Comparison of ENCODE assay signal across 1 cellular context in the genomic region with DNA sequence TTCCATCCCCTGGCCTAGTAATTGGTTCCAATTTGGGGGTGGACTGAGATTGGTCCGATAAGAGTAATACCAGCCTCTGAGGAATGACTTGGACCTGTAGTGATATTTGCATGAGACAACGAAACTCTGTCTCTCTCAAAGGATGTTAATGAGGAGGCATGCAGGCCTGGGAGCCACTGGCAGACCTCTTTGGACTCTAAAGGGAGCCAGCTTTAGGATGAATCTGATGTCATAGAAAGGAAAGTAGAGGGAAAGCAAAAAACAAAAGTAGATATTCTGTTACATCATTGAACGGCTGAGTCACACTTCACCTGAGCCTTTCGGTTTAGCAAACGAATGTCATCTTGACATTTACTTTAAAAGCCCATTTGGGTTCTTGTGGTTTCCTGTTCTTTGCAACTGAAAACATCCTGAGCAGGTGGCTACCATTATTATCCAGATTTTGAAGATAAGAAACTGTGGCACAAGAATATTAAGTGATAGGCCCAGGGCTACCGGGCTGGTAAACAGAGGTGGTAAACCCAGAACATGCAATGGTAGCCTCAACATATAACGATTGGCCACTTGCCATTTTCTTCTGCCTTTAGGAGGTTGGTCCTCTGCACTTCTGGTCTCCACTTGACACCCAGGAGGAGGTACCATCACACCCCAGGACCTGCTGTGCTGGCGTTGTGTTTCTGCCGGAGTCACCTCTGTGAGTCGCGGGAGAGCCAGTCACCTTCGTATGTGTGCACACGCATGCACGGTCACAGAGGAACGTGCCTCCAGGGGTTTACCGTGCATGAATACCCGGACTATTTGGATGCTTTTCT.
A peak's percentile ranks its signal among the peaks of the same experiment; 100 is the strongest.
TF ChIP-seq lines count a peak whose summit lies in the region.

No MANE protein-coding gene starts in this region.

TF ChIP-seq in GM12878, 131 proteins besides CTCF, POLR2A, EP300 and RAD21 (continued from another document):
- TF ChIP-seq, protein P1, sequence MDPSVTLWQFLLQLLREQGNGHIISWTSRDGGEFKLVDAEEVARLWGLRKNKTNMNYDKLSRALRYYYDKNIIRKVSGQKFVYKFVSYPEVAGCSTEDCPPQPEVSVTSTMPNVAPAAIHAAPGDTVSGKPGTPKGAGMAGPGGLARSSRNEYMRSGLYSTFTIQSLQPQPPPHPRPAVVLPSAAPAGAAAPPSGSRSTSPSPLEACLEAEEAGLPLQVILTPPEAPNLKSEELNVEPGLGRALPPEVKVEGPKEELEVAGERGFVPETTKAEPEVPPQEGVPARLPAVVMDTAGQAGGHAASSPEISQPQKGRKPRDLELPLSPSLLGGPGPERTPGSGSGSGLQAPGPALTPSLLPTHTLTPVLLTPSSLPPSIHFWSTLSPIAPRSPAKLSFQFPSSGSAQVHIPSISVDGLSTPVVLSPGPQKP (IDR thresholded peaks at IDR 0.05; ENCODE audit: low read depth, low read length): no peak
- no peak for TF ChIP-seq STAT1 (conservative IDR thresholded peaks at IDR 0.05)
- TF ChIP-seq, protein P2, sequence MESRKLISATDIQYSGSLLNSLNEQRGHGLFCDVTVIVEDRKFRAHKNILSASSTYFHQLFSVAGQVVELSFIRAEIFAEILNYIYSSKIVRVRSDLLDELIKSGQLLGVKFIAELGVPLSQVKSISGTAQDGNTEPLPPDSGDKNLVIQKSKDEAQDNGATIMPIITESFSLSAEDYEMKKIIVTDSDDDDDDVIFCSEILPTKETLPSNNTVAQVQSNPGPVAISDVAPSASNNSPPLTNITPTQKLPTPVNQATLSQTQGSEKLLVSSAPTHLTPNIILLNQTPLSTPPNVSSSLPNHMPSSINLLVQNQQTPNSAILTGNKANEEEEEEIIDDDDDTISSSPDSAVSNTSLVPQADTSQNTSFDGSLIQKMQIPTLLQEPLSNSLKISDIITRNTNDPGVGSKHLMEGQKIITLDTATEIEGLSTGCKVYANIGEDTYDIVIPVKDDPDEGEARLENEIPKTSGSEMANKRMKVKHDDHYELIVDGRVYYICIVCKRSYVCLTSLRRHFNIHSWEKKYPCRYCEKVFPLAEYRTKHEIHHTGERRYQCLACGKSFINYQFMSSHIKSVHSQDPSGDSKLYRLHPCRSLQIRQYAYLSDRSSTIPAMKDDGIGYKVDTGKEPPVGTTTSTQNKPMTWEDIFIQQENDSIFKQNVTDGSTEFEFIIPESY (IDR thresholded peaks at IDR 0.05): no peak
- no peak for TF ChIP-seq KDM1A (IDR thresholded peaks at IDR 0.05; ENCODE audit: borderline replicate concordance)
- TF ChIP-seq, protein P3, sequence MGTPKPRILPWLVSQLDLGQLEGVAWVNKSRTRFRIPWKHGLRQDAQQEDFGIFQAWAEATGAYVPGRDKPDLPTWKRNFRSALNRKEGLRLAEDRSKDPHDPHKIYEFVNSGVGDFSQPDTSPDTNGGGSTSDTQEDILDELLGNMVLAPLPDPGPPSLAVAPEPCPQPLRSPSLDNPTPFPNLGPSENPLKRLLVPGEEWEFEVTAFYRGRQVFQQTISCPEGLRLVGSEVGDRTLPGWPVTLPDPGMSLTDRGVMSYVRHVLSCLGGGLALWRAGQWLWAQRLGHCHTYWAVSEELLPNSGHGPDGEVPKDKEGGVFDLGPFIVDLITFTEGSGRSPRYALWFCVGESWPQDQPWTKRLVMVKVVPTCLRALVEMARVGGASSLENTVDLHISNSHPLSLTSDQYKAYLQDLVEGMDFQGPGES (IDR thresholded peaks at IDR 0.05): no peak
- no peak for TF ChIP-seq ZZZ3 (IDR thresholded peaks at IDR 0.05; ENCODE audit: control insufficient read depth, insufficient read length, low read depth)
- TF ChIP-seq, protein P4, sequence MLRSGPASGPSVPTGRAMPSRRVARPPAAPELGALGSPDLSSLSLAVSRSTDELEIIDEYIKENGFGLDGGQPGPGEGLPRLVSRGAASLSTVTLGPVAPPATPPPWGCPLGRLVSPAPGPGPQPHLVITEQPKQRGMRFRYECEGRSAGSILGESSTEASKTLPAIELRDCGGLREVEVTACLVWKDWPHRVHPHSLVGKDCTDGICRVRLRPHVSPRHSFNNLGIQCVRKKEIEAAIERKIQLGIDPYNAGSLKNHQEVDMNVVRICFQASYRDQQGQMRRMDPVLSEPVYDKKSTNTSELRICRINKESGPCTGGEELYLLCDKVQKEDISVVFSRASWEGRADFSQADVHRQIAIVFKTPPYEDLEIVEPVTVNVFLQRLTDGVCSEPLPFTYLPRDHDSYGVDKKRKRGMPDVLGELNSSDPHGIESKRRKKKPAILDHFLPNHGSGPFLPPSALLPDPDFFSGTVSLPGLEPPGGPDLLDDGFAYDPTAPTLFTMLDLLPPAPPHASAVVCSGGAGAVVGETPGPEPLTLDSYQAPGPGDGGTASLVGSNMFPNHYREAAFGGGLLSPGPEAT (IDR thresholded peaks at IDR 0.05; ENCODE audit: low read depth): no peak
- TF ChIP-seq ZNF274 (IDR thresholded peaks at IDR 0.05; ENCODE audit: insufficient read depth, insufficient read length): no peak
- no peak for TF ChIP-seq RFX5 (IDR thresholded peaks at IDR 0.05; ENCODE audit: low read depth, low read length)
- TF ChIP-seq HDAC2 (IDR thresholded peaks at IDR 0.05): no peak
- peak; percentile 63 for TF ChIP-seq CREM (IDR thresholded peaks at IDR 0.05; ENCODE audit: low read depth)
- no peak for TF ChIP-seq ZNF217 (IDR thresholded peaks at IDR 0.05)
- TF ChIP-seq GABPA (IDR thresholded peaks at IDR 0.05; ENCODE audit: low read depth): peak; percentile 36; the same call in 1 of the 2 replicates
- peak; percentile 80 for TF ChIP-seq CREB1 (IDR thresholded peaks at IDR 0.05; ENCODE audit: low read depth)
- TF ChIP-seq EGR1 (IDR thresholded peaks at IDR 0.05; ENCODE audit: borderline replicate concordance in 1 of 2, low read depth in 2 of 2, low read length in 2 of 2): no peak
- TF ChIP-seq IRF4 (IDR thresholded peaks at IDR 0.05; ENCODE audit: low read depth, low read length): no peak
- TF ChIP-seq, protein P5, sequence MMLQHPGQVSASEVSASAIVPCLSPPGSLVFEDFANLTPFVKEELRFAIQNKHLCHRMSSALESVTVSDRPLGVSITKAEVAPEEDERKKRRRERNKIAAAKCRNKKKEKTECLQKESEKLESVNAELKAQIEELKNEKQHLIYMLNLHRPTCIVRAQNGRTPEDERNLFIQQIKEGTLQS (IDR thresholded peaks at IDR 0.05; ENCODE audit: borderline replicate concordance, extremely low read depth, low read depth, low read length): no peak
- TF ChIP-seq SMAD1 (IDR thresholded peaks at IDR 0.05; ENCODE audit: low read depth, partially characterized antibody): no peak
- TF ChIP-seq ESRRA (IDR thresholded peaks at IDR 0.05; ENCODE audit: low read length): no peak
- peak; percentile 63; the same call in 1 of the 2 replicates for TF ChIP-seq ZBED1 (IDR thresholded peaks at IDR 0.05; ENCODE audit: borderline replicate concordance)
- TF ChIP-seq ETV6 (conservative IDR thresholded peaks at IDR 0.05 in 1 of 2, IDR thresholded peaks at IDR 0.05 in 1 of 2; ENCODE audit: borderline replicate concordance in 1 of 2, low read depth in 1 of 2): no peak
